ENCODE assay signal across 1 cellular context in the genomic region with DNA sequence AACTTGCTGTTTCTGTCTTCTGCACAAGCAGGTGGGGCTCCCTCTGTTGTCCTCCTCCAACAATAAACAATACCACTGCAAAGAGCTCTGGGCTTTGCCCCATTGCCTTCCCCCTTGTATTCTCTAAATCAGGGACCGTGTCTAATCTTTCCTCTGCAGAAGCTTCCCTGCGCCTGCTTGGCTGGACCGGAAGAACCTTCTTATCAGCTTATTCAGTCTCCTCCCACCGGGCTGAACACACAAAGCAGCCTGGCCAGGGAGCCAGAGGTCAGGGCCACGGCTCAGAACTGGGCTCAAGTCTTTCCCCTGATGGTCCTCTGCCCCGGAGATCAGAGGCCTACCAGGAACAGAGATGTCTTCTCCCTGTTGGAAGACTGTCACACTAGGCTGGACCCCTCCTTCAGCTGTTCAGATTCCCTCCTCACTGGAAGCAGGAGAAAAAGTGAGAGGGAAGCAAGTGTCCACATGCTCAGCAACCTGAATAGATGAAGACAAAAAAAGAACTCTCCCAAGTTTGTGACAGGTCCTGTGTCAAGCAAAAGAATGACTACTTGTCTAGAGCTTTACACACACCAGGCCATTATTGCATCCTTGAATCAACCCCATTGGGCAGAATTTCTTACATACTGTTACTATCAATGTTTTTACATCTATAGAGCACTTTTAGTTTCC.
TF ChIP-seq lines count a peak whose summit lies in the region.

No MANE protein-coding gene starts in this region.

TF ChIP-seq in HepG2, 621 proteins besides CTCF, POLR2A, EP300 and RAD21 (continued from another document and continues in another):
- TF ChIP-seq TFE3 (CRISPR knock-in tag; IDR thresholded peaks at IDR 0.05), result no peak; the same call in 1 of the 2 replicates
- TF ChIP-seq NPAS2 (CRISPR knock-in tag; IDR thresholded peaks at IDR 0.05; ENCODE audit: borderline replicate concordance), result no peak
- 0 out of 2 replicates have a peak, but pooled peaks have one; percentile 65 for TF ChIP-seq ZNF792 (CRISPR knock-in tag; IDR thresholded peaks at IDR 0.05)
- TF ChIP-seq SP1 (IDR thresholded peaks at IDR 0.05), result no peak
- no peak for TF ChIP-seq SP1 (CRISPR knock-in tag; IDR thresholded peaks at IDR 0.05)
- TF ChIP-seq ZNF280D (CRISPR knock-in tag; IDR thresholded peaks at IDR 0.05), result no peak
- peak; percentile 64; the same call in 1 of the 2 replicates for TF ChIP-seq KDM5B (CRISPR knock-in tag; IDR thresholded peaks at IDR 0.05; ENCODE audit: borderline replicate concordance)
- no peak for TF ChIP-seq ZKSCAN5 (CRISPR knock-in tag; IDR thresholded peaks at IDR 0.05)
- TF ChIP-seq SIN3B (IDR thresholded peaks at IDR 0.05; ENCODE audit: low read length), result no peak
- peak; percentile 52; the same call in 1 of the 2 replicates for TF ChIP-seq ERF (CRISPR knock-in tag; IDR thresholded peaks at IDR 0.05)
- TF ChIP-seq TAF1 (CRISPR knock-in tag; IDR thresholded peaks at IDR 0.05), result no peak
- TF ChIP-seq GTF2F1 (IDR thresholded peaks at IDR 0.05; ENCODE audit: low read length), result no peak
- TF ChIP-seq POLR2AphosphoS5 (IDR thresholded peaks at IDR 0.05; ENCODE audit: low read depth, low read length), result peak; percentile 30; the same call in 1 of the 2 replicates
- no peak for TF ChIP-seq SP4 (CRISPR knock-in tag; IDR thresholded peaks at IDR 0.05)
- peak; percentile 74; the same call in 1 of the 2 replicates for TF ChIP-seq CHD4 (IDR thresholded peaks at IDR 0.05; ENCODE audit: borderline replicate concordance, low read length)
- TF ChIP-seq, protein P1, sequence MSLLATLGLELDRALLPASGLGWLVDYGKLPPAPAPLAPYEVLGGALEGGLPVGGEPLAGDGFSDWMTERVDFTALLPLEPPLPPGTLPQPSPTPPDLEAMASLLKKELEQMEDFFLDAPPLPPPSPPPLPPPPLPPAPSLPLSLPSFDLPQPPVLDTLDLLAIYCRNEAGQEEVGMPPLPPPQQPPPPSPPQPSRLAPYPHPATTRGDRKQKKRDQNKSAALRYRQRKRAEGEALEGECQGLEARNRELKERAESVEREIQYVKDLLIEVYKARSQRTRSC (CRISPR knock-in tag; IDR thresholded peaks at IDR 0.05; ENCODE audit: low read depth), result no peak
- TF ChIP-seq ZNF317 (CRISPR knock-in tag; IDR thresholded peaks at IDR 0.05), result no peak
- TF ChIP-seq ZNF12 (CRISPR knock-in tag; IDR thresholded peaks at IDR 0.05), result no peak
- no peak for TF ChIP-seq LRRFIP1 (CRISPR knock-in tag; conservative IDR thresholded peaks at IDR 0.05)
- TF ChIP-seq SMYD3 (CRISPR knock-in tag; IDR thresholded peaks at IDR 0.05), result 0 out of 2 replicates have a peak, but pooled peaks have one; percentile 36
- peak; percentile 76 for TF ChIP-seq GABPB1 (CRISPR knock-in tag; IDR thresholded peaks at IDR 0.05)
- no peak for TF ChIP-seq U2AF2 (IDR thresholded peaks at IDR 0.05; ENCODE audit: low read depth, low read length)
- 0 out of 2 replicates have a peak, but pooled peaks have one; percentile 72 for TF ChIP-seq ZNF766 (CRISPR knock-in tag; IDR thresholded peaks at IDR 0.05; ENCODE audit: borderline replicate concordance)
- TF ChIP-seq ZNF703 (CRISPR knock-in tag; IDR thresholded peaks at IDR 0.05; ENCODE audit: borderline replicate concordance), result no peak
- no peak for TF ChIP-seq ZNF484 (CRISPR knock-in tag; IDR thresholded peaks at IDR 0.05; ENCODE audit: borderline replicate concordance, low read depth)
- TF ChIP-seq ZNF678 (CRISPR knock-in tag; IDR thresholded peaks at IDR 0.05), result no peak
- TF ChIP-seq ZNF850 (CRISPR knock-in tag; conservative IDR thresholded peaks at IDR 0.05), result no peak
- no peak for TF ChIP-seq HNRNPL (IDR thresholded peaks at IDR 0.05; ENCODE audit: low read depth, low read length)
- TF ChIP-seq ZNF263 (CRISPR knock-in tag; IDR thresholded peaks at IDR 0.05), result peak; percentile 34
- TF ChIP-seq RFXANK (CRISPR knock-in tag; IDR thresholded peaks at IDR 0.05), result 0 out of 2 replicates have a peak, but pooled peaks have one; percentile 43
- TF ChIP-seq GATAD2A (CRISPR knock-in tag; IDR thresholded peaks at IDR 0.05), result peak; percentile 93
- TF ChIP-seq PTBP1 (IDR thresholded peaks at IDR 0.05; ENCODE audit: low read depth, low read length, poor library complexity, severe bottlenecking), result no peak
- TF ChIP-seq ZNF615 (CRISPR knock-in tag; IDR thresholded peaks at IDR 0.05; ENCODE audit: borderline replicate concordance), result no peak
- no peak for TF ChIP-seq PHF8 (CRISPR knock-in tag; IDR thresholded peaks at IDR 0.05)
- no peak for TF ChIP-seq NFKBIZ (CRISPR knock-in tag; IDR thresholded peaks at IDR 0.05)
- TF ChIP-seq ARID3A (IDR thresholded peaks at IDR 0.05; ENCODE audit: low read depth, low read length), result no peak
- no peak for TF ChIP-seq PAX8 (CRISPR knock-in tag; IDR thresholded peaks at IDR 0.05; ENCODE audit: borderline replicate concordance)
- no peak for TF ChIP-seq TCF7L2 (IDR thresholded peaks at IDR 0.05; ENCODE audit: low read depth, low read length)
- TF ChIP-seq RCOR2 (CRISPR knock-in tag; IDR thresholded peaks at IDR 0.05), result 0 out of 2 replicates have a peak, but pooled peaks have one; percentile 60
- TF ChIP-seq, protein P2, sequence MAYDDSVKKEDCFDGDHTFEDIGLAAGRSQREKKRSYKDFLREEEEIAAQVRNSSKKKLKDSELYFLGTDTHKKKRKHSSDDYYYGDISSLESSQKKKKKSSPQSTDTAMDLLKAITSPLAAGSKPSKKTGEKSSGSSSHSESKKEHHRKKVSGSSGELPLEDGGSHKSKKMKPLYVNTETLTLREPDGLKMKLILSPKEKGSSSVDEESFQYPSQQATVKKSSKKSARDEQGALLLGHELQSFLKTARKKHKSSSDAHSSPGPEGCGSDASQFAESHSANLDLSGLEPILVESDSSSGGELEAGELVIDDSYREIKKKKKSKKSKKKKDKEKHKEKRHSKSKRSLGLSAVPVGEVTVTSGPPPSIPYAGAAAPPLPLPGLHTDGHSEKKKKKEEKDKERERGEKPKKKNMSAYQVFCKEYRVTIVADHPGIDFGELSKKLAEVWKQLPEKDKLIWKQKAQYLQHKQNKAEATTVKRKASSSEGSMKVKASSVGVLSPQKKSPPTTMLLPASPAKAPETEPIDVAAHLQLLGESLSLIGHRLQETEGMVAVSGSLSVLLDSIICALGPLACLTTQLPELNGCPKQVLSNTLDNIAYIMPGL (CRISPR knock-in tag; IDR thresholded peaks at IDR 0.05; ENCODE audit: borderline replicate concordance in 1 of 2, low read depth in 1 of 2), result peak in 1 of 2 experiments; percentile 45; a peak in 1 of 4 replicates
- no peak for TF ChIP-seq ZNF143 (CRISPR knock-in tag; IDR thresholded peaks at IDR 0.05)
- no peak for TF ChIP-seq EED (CRISPR knock-in tag; IDR thresholded peaks at IDR 0.05)
- no peak; the same call in 1 of the 2 replicates for TF ChIP-seq STAG1 (CRISPR knock-in tag; IDR thresholded peaks at IDR 0.05)
- TF ChIP-seq SP140L (CRISPR knock-in tag; IDR thresholded peaks at IDR 0.05; ENCODE audit: borderline replicate concordance), result peak; percentile 82; the same call in 1 of the 2 replicates
- peak; percentile 86; the same call in 1 of the 2 replicates for TF ChIP-seq KDM6A (CRISPR knock-in tag; IDR thresholded peaks at IDR 0.05; ENCODE audit: low read depth)
- no peak for TF ChIP-seq CBX2 (IDR thresholded peaks at IDR 0.05; ENCODE audit: low read depth, low read length)
- TF ChIP-seq CBX2 (CRISPR knock-in tag; IDR thresholded peaks at IDR 0.05; ENCODE audit: low read depth), result no peak
- no peak for TF ChIP-seq SMARCC2 (IDR thresholded peaks at IDR 0.05)
